14 cellular contexts compared by ENCODE assay signal in the genomic region with DNA sequence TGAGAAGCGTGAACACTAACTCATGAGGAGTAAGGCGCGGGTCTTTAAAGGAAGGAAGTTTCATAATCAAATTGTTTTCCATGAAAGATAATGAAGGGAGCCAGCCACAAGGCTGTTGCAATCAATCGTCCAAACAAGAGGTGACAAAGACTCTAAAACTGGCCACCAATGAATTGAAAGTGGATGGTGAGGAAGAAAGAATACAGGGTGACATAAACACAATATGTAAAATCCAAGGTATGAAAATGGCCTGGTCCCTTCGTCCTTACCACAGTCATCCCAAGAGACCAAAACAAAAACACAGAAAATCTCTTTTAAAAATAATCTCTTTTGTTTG. TPM values are rescaled to one million over a fixed set of nuclear protein-coding genes. Genes with fewer than 3 reads are reported as not detected.
DNase-seq lines count a peak whose midpoint lies in the region; ATAC-seq and TF ChIP-seq lines count a peak whose summit lies in the region.
"Had no signal": no experiment of that assay in that cellular context is flagged by ENCODE, and none has a peak within 500 bp of the region (broad histone marks: within the 10 kb centered on the region; RNA-seq: fewer than 3 reads in every experiment).

No MANE protein-coding gene starts in this region.

- no peaks in the 10 kb centered on the region for H3K27me3 Mint-ChIP-seq in dendritic cell treated with granulocyte-macrophage colony-stimulating factor and Interleukin-4, amounts not matched to agents 40 ng/mL and 50 ng/mL, for 4 days

- in situ Hi-C loops in KBM-7 (cut with MboI; ENCODE audit: low pct_unique_long_range_greater_than_20kb, low sequenced_read_pairs) = no loop called here

- TF ChIP-seq CTCF in omental fat pad (IDR thresholded peaks at IDR 0.05) = no peak

- no peaks in the 10 kb centered on the region for H3K9me3 Mint-ChIP-seq in dendritic cell treated with granulocyte-macrophage colony-stimulating factor and Interleukin-4, amounts not matched to agents 40 ng/mL and 50 ng/mL, for 4 days

- DNase-seq in KBM-7 (peak; percentile 94), NCI-H146 (lab: John Stamatoyannopoulos, UW) (no peak), omental fat pad (ENCODE audit: low spot score) (no peak), NCI-H2227 (lab: John Stamatoyannopoulos, UW; ENCODE audit: unreplicated experiment) (no peak)
- DNase-seq: activated CD4-positive, alpha-beta T cell treated with anti-CD3 and anti-CD28 coated beads for 48 hours; left cardiac atrium; MG63; retina had no signal

- H3K36me3 Mint-ChIP-seq in dendritic cell treated with granulocyte-macrophage colony-stimulating factor and Interleukin-4, amounts not matched to agents 40 ng/mL and 50 ng/mL, for 4 days (ENCODE audit: low read depth) = peaks cover 20% of the 10 kb centered on the region

- peak overlapping the region; percentile 10 for H3K4me3 Mint-ChIP-seq in dendritic cell treated with granulocyte-macrophage colony-stimulating factor and Interleukin-4, amounts not matched to agents 40 ng/mL and 50 ng/mL, for 4 days

- H3K27ac Mint-ChIP-seq in dendritic cell treated with granulocyte-macrophage colony-stimulating factor and Interleukin-4, amounts not matched to agents 40 ng/mL and 50 ng/mL, for 4 days = peak overlapping the region; percentile 87

- intact Hi-C loops in dendritic cell treated with granulocyte-macrophage colony-stimulating factor and Interleukin-4, amounts not matched to agents 40 ng/mL and 50 ng/mL, for 4 days (cut with micrococcal nuclease) = no loop called here

- ATAC-seq in GM18520 (IDR thresholded peaks at IDR 0.05; ENCODE audit: unreplicated experiment) = peak; percentile 46
- ATAC-seq in GM21737 (IDR thresholded peaks at IDR 0.05; ENCODE audit: unreplicated experiment) = peak; percentile 47
- ATAC-seq in HG03045 (IDR thresholded peaks at IDR 0.05; ENCODE audit: unreplicated experiment) = no peak
- no peak for ATAC-seq in omental fat pad (ENCODE audit: low FRiP score)
- ATAC-seq: left cardiac atrium, Panc1 had no signal

- peaks cover 54% of the 10 kb centered on the region for H3K4me1 Mint-ChIP-seq in dendritic cell treated with granulocyte-macrophage colony-stimulating factor and Interleukin-4, amounts not matched to agents 40 ng/mL and 50 ng/mL, for 4 days (ENCODE audit: low read depth)

RNA-seq across cellular contexts. Expression of a gene that starts 12.0 kb away (rescaled TPM):
- 10 to 100 TPM; 10.7 to 21.6 (median 15.2) TPM for total RNA-seq in omental fat pad
- total RNA-seq: astrocyte had no signal

RNA-seq across cellular contexts. Expression of a gene that starts 45.1 kb away (rescaled TPM):
- total RNA-seq in omental fat pad = not detected
- total RNA-seq: astrocyte, left cardiac atrium had no signal

Comparison
In these comparisons a context has a peak if more than half of its experiments do, and no peak if none do; other contexts are left out.
1. ATAC-seq: peak in GM18520 (single experiment) and GM21737 (single experiment); none in HG03045 (single experiment) and omental fat pad (single experiment).